Comparison of ENCODE assay signal across 1 cellular context in the genomic region with DNA sequence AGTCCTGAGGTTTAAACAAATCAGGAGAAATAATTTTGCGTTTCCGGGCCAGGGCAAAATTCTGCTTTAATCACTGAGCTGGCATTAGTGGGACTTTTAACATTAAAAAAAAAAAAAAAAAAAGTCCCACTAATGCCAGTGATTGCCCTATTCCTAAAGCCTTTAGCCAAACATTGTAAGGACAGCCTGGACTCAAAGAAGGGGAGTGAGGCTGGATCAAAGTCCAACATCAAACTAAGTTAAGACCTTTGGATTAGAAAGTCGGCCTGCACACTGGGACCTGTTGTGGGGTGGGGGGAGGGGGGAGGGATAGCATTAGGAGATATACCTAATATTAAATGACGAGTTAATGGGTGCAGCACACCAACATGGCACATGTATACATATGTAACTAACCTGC.
TF ChIP-seq lines count a peak whose summit lies in the region.
"Not testable (repeated sequence)": the region's sequence is repeated elsewhere in the genome, so short reads cannot be mapped to it uniquely, and the experiment has no call there.

No MANE protein-coding gene starts in this region.

TF ChIP-seq in HepG2, 621 proteins besides CTCF, POLR2A, EP300 and RAD21:
- 0 out of 2 replicates have a peak, but pooled peaks have one; percentile 9 for TF ChIP-seq SAP130 (CRISPR knock-in tag; IDR thresholded peaks at IDR 0.05; ENCODE audit: low read depth)
- peak; percentile 32 for TF ChIP-seq ASH2L (IDR thresholded peaks at IDR 0.05; ENCODE audit: insufficient read length, low read depth, low read length)
- peak; percentile 47; the same call in 1 of the 2 replicates for TF ChIP-seq CHD4 (IDR thresholded peaks at IDR 0.05; ENCODE audit: borderline replicate concordance, low read length)
- TF ChIP-seq, protein P1, sequence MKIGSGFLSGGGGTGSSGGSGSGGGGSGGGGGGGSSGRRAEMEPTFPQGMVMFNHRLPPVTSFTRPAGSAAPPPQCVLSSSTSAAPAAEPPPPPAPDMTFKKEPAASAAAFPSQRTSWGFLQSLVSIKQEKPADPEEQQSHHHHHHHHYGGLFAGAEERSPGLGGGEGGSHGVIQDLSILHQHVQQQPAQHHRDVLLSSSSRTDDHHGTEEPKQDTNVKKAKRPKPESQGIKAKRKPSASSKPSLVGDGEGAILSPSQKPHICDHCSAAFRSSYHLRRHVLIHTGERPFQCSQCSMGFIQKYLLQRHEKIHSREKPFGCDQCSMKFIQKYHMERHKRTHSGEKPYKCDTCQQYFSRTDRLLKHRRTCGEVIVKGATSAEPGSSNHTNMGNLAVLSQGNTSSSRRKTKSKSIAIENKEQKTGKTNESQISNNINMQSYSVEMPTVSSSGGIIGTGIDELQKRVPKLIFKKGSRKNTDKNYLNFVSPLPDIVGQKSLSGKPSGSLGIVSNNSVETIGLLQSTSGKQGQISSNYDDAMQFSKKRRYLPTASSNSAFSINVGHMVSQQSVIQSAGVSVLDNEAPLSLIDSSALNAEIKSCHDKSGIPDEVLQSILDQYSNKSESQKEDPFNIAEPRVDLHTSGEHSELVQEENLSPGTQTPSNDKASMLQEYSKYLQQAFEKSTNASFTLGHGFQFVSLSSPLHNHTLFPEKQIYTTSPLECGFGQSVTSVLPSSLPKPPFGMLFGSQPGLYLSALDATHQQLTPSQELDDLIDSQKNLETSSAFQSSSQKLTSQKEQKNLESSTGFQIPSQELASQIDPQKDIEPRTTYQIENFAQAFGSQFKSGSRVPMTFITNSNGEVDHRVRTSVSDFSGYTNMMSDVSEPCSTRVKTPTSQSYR (CRISPR knock-in tag; IDR thresholded peaks at IDR 0.05; ENCODE audit: borderline replicate concordance) = peak; percentile 78; the same call in 1 of the 2 replicates
- TF ChIP-seq, protein P2, sequence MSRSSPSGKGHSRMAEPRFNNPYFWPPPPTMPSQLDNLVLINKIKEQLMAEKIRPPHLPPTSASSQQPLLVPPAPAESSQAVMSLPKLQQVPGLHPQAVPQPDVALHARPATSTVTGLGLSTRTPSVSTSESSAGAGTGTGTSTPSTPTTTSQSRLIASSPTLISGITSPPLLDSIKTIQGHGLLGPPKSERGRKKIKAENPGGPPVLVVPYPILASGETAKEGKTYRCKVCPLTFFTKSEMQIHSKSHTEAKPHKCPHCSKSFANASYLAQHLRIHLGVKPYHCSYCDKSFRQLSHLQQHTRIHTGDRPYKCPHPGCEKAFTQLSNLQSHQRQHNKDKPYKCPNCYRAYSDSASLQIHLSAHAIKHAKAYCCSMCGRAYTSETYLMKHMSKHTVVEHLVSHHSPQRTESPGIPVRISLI (CRISPR knock-in tag; IDR thresholded peaks at IDR 0.05; ENCODE audit: borderline replicate concordance) = peak; percentile 67; the same call in 1 of the 2 replicates
- peak; percentile 28; the same call in 1 of the 2 replicates for TF ChIP-seq HMG20A (CRISPR knock-in tag; IDR thresholded peaks at IDR 0.05; ENCODE audit: borderline replicate concordance)
- TF ChIP-seq, protein P3, sequence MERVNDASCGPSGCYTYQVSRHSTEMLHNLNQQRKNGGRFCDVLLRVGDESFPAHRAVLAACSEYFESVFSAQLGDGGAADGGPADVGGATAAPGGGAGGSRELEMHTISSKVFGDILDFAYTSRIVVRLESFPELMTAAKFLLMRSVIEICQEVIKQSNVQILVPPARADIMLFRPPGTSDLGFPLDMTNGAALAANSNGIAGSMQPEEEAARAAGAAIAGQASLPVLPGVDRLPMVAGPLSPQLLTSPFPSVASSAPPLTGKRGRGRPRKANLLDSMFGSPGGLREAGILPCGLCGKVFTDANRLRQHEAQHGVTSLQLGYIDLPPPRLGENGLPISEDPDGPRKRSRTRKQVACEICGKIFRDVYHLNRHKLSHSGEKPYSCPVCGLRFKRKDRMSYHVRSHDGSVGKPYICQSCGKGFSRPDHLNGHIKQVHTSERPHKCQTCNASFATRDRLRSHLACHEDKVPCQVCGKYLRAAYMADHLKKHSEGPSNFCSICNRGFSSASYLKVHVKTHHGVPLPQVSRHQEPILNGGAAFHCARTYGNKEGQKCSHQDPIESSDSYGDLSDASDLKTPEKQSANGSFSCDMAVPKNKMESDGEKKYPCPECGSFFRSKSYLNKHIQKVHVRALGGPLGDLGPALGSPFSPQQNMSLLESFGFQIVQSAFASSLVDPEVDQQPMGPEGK (CRISPR knock-in tag; IDR thresholded peaks at IDR 0.05) = peak; percentile 46; the same call in 1 of the 2 replicates
- peak; percentile 42; the same call in 1 of the 2 replicates for TF ChIP-seq ISL2 (CRISPR knock-in tag; IDR thresholded peaks at IDR 0.05)
- peak; percentile 34; the same call in 1 of the 2 replicates for TF ChIP-seq POLR2AphosphoS5 (IDR thresholded peaks at IDR 0.05; ENCODE audit: low read depth, low read length)
- TF ChIP-seq, protein P4, sequence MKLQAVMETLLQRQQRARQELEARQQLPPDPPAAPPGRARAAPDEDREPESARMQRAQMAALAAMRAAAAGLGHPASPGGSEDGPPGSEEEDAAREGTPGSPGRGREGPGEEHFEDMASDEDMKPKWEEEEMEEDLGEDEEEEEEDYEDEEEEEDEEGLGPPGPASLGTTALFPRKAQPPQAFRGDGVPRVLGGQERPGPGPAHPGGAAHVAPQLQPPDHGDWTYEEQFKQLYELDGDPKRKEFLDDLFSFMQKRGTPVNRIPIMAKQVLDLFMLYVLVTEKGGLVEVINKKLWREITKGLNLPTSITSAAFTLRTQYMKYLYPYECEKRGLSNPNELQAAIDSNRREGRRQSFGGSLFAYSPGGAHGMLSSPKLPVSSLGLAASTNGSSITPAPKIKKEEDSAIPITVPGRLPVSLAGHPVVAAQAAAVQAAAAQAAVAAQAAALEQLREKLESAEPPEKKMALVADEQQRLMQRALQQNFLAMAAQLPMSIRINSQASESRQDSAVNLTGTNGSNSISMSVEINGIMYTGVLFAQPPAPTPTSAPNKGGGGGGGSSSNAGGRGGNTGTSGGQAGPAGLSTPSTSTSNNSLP (IDR thresholded peaks at IDR 0.05; ENCODE audit: low read depth, low read length) = 0 out of 2 replicates have a peak, but pooled peaks have one; percentile 34
- peak; percentile 53 for TF ChIP-seq RBM22 (optimal IDR thresholded peaks at IDR 0.05; ENCODE audit: low read length)
- TF ChIP-seq NCOA2 (CRISPR knock-in tag; IDR thresholded peaks at IDR 0.05) = peak; percentile 17; the same call in 1 of the 2 replicates
- peak; percentile 57 for TF ChIP-seq GATAD2A (CRISPR knock-in tag; IDR thresholded peaks at IDR 0.05)
- 0 out of 2 replicates have a peak, but pooled peaks have one; percentile 30 for TF ChIP-seq PITX1 (CRISPR knock-in tag; IDR thresholded peaks at IDR 0.05)
- TF ChIP-seq, protein P5, sequence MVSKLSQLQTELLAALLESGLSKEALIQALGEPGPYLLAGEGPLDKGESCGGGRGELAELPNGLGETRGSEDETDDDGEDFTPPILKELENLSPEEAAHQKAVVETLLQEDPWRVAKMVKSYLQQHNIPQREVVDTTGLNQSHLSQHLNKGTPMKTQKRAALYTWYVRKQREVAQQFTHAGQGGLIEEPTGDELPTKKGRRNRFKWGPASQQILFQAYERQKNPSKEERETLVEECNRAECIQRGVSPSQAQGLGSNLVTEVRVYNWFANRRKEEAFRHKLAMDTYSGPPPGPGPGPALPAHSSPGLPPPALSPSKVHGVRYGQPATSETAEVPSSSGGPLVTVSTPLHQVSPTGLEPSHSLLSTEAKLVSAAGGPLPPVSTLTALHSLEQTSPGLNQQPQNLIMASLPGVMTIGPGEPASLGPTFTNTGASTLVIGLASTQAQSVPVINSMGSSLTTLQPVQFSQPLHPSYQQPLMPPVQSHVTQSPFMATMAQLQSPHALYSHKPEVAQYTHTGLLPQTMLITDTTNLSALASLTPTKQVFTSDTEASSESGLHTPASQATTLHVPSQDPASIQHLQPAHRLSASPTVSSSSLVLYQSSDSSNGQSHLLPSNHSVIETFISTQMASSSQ (IDR thresholded peaks at IDR 0.05; ENCODE audit: low read depth) = 0 out of 2 replicates have a peak, but pooled peaks have one; percentile 19
- TF ChIP-seq, protein P5 (CRISPR knock-in tag; IDR thresholded peaks at IDR 0.05; ENCODE audit: borderline replicate concordance) = not testable (repeated sequence)
- not testable (repeated sequence) for TF ChIP-seq SOX13 (IDR thresholded peaks at IDR 0.05)
- peak in 1 of 2 experiments; percentile 35; a peak in 1 of 4 replicates for TF ChIP-seq SOX13 (CRISPR knock-in tag; conservative IDR thresholded peaks at IDR 0.05 in 1 of 2, IDR thresholded peaks at IDR 0.05 in 1 of 2)
- TF ChIP-seq, protein P6, sequence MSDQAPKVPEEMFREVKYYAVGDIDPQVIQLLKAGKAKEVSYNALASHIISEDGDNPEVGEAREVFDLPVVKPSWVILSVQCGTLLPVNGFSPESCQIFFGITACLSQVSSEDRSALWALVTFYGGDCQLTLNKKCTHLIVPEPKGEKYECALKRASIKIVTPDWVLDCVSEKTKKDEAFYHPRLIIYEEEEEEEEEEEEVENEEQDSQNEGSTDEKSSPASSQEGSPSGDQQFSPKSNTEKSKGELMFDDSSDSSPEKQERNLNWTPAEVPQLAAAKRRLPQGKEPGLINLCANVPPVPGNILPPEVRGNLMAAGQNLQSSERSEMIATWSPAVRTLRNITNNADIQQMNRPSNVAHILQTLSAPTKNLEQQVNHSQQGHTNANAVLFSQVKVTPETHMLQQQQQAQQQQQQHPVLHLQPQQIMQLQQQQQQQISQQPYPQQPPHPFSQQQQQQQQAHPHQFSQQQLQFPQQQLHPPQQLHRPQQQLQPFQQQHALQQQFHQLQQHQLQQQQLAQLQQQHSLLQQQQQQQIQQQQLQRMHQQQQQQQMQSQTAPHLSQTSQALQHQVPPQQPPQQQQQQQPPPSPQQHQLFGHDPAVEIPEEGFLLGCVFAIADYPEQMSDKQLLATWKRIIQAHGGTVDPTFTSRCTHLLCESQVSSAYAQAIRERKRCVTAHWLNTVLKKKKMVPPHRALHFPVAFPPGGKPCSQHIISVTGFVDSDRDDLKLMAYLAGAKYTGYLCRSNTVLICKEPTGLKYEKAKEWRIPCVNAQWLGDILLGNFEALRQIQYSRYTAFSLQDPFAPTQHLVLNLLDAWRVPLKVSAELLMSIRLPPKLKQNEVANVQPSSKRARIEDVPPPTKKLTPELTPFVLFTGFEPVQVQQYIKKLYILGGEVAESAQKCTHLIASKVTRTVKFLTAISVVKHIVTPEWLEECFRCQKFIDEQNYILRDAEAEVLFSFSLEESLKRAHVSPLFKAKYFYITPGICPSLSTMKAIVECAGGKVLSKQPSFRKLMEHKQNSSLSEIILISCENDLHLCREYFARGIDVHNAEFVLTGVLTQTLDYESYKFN (CRISPR knock-in tag; conservative IDR thresholded peaks at IDR 0.05) = peak; percentile 67
- peak; percentile 43; the same call in 1 of the 2 replicates for TF ChIP-seq MED1 (CRISPR knock-in tag; IDR thresholded peaks at IDR 0.05)
- TF ChIP-seq KDM6A (CRISPR knock-in tag; IDR thresholded peaks at IDR 0.05; ENCODE audit: low read depth) = peak; percentile 49
- TF ChIP-seq, protein P7, sequence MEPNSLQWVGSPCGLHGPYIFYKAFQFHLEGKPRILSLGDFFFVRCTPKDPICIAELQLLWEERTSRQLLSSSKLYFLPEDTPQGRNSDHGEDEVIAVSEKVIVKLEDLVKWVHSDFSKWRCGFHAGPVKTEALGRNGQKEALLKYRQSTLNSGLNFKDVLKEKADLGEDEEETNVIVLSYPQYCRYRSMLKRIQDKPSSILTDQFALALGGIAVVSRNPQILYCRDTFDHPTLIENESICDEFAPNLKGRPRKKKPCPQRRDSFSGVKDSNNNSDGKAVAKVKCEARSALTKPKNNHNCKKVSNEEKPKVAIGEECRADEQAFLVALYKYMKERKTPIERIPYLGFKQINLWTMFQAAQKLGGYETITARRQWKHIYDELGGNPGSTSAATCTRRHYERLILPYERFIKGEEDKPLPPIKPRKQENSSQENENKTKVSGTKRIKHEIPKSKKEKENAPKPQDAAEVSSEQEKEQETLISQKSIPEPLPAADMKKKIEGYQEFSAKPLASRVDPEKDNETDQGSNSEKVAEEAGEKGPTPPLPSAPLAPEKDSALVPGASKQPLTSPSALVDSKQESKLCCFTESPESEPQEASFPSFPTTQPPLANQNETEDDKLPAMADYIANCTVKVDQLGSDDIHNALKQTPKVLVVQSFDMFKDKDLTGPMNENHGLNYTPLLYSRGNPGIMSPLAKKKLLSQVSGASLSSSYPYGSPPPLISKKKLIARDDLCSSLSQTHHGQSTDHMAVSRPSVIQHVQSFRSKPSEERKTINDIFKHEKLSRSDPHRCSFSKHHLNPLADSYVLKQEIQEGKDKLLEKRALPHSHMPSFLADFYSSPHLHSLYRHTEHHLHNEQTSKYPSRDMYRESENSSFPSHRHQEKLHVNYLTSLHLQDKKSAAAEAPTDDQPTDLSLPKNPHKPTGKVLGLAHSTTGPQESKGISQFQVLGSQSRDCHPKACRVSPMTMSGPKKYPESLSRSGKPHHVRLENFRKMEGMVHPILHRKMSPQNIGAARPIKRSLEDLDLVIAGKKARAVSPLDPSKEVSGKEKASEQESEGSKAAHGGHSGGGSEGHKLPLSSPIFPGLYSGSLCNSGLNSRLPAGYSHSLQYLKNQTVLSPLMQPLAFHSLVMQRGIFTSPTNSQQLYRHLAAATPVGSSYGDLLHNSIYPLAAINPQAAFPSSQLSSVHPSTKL (CRISPR knock-in tag; IDR thresholded peaks at IDR 0.05) = peak; percentile 26; the same call in 1 of the 2 replicates
- peak; percentile 88 for TF ChIP-seq HNF4A (CRISPR knock-in tag; IDR thresholded peaks at IDR 0.05)
- TF ChIP-seq TCF7 (IDR thresholded peaks at IDR 0.05; ENCODE audit: low read depth) = 0 out of 2 replicates have a peak, but pooled peaks have one; percentile 23
- 0 out of 2 replicates have a peak, but pooled peaks have one; percentile 17 for TF ChIP-seq PPARG (CRISPR knock-in tag; conservative IDR thresholded peaks at IDR 0.05)
- TF ChIP-seq NCOR1 (IDR thresholded peaks at IDR 0.05; ENCODE audit: borderline replicate concordance, low read length) = peak; percentile 61; the same call in 1 of the 2 replicates
- TF ChIP-seq HNF4G (IDR thresholded peaks at IDR 0.05; ENCODE audit: borderline replicate concordance, low read depth, low read length) = peak; percentile 88
- TF ChIP-seq HNF4G (CRISPR knock-in tag; IDR thresholded peaks at IDR 0.05; ENCODE audit: borderline replicate concordance, low read depth) = 0 out of 2 replicates have a peak, but pooled peaks have one; percentile 8
- TF ChIP-seq KDM5A (IDR thresholded peaks at IDR 0.05; ENCODE audit: borderline replicate concordance, low read length) = 0 out of 2 replicates have a peak, but pooled peaks have one; percentile 17
- TF ChIP-seq DPF2 (CRISPR knock-in tag; IDR thresholded peaks at IDR 0.05; ENCODE audit: borderline replicate concordance, low read depth) = 0 out of 2 replicates have a peak, but pooled peaks have one; percentile 11
- TF ChIP-seq HDAC2 (CRISPR knock-in tag; IDR thresholded peaks at IDR 0.05) = 0 out of 2 replicates have a peak, but pooled peaks have one; percentile 29
- 0 out of 2 replicates have a peak, but pooled peaks have one; percentile 13 for TF ChIP-seq FOXA3 (CRISPR knock-in tag; IDR thresholded peaks at IDR 0.05)
- peak; percentile 25; the same call in 1 of the 2 replicates for TF ChIP-seq FOXJ3 (CRISPR knock-in tag; IDR thresholded peaks at IDR 0.05; ENCODE audit: borderline replicate concordance)
TF ChIP-seq in HepG2: peak in this region for 30; not testable (repeated sequence) for 591.
